Comparison of ENCODE assay signal across 21 cellular contexts in genomic region chr14:42548349-42548748, GRCh38.
"Had no signal": no experiment of that assay in that cellular context is flagged by ENCODE, and none has a peak within 500 bp of the region (broad histone marks: within the 10 kb centered on the region; RNA-seq: fewer than 3 reads in every experiment).

No MANE protein-coding gene starts in this region.

- FAIRE-seq: HepG2 had no signal

- H3K9me2 ChIP-seq: SK-N-SH had no signal

- H3K9me3 ChIP-seq: SK-N-SH had no signal

- H3K4me2 ChIP-seq: SK-N-SH had no signal

- ATAC-seq: HepG2, Panc1, PC-3 had no signal

- H3K9ac ChIP-seq: SK-N-SH had no signal

- DNase-seq: IMR-90, Kasumi-1, KG1, MM.1S, NCI-H1092 treated with DMSO at 0.1 percent for 48 hours, NCI-H1436, NCI-H187, NCI-H2029, NCI-H2081 treated with DMSO at 0.1 percent for 48 hours, NCI-H2171, NCI-H226, NCI-H446, NCI-H510A, NCI-H524 treated with DMSO at 0.1 percent for 48 hours, NCI-H69, NCI-H774, PC-3, SHP77, SK-N-SH had no signal
